In the genomic region with DNA sequence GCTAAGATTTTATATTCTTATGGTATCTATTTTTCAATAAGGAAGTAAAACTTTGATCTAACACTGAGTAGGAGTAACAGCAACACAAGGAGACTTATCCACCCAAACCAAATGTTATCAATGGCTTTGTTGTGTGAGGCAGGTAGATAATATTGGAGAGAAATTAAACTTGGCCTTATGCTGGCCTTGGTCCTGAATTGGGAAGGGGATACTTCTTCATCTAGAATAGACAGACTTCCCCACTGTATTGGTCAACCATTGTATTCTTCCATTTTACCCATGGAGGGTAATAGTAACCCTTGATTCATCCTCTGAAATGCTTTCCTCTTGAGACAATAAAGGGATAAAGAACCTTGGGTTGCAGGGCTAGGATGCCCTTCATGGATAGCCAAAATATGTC, we compare ENCODE assay signal across 24 cellular contexts.
A peak's percentile ranks its signal among the peaks of the same experiment; 100 is the strongest.
DNase-seq lines count a peak whose midpoint lies in the region; ATAC-seq, FAIRE-seq and TF ChIP-seq lines count a peak whose summit lies in the region.
"Had no signal": no experiment of that assay in that cellular context is flagged by ENCODE, and none has a peak within 500 bp of the region (broad histone marks: within the 10 kb centered on the region; RNA-seq: fewer than 3 reads in every experiment).

No MANE protein-coding gene starts in this region.

- TF ChIP-seq POLR2A in A549 (IDR thresholded peaks at IDR 0.05; ENCODE audit: low read length), result no peak
- TF ChIP-seq POLR2A in adrenal gland (IDR thresholded peaks at IDR 0.05), result no peak

- H3K27ac ChIP-seq in A549 (no peak overlapping the region), osteoblast (ENCODE audit: low read depth, low read length) (no peak overlapping the region), adrenal gland (no peak overlapping the region)
- H3K27ac ChIP-seq: 22Rv1, BLaER1 had no signal

- H3K4me3 ChIP-seq in A549 (no peak overlapping the region), osteoblast (ENCODE audit: insufficient read depth, low read length) (no peak overlapping the region), adrenal gland (no peak overlapping the region)
- H3K4me3 ChIP-seq: BLaER1, GM12878 had no signal

- H3K9me3 ChIP-seq in A549, result 0 out of 3 replicates have a peak, but pooled peaks cover 4% of the 10 kb centered on the region
- H3K9me3 ChIP-seq in osteoblast (ENCODE audit: low read depth, low read length), result no peaks in the 10 kb centered on the region
- H3K9me3 ChIP-seq in adrenal gland (replicated peaks in 1 of 3), result no peaks in the 10 kb centered on the region
- H3K9me3 ChIP-seq: BE2C had no signal

- TF ChIP-seq CTCF in A549 (IDR thresholded peaks at IDR 0.05) (no peak), osteoblast (IDR thresholded peaks at IDR 0.05; ENCODE audit: extremely low read depth, low read depth, low read length) (no peak), adrenal gland (IDR thresholded peaks at IDR 0.05) (no peak)

- CTCF ChIA-PET in A549 (lab: Yijun Ruan, JAX), result no interaction called here

- POLR2A ChIA-PET in A549 (lab: Yijun Ruan, JAX), result no interaction called here

- no peaks in the 10 kb centered on the region for H4K20me1 ChIP-seq in osteoblast (ENCODE audit: insufficient read depth, low read length)
- H4K20me1 ChIP-seq: BLaER1 had no signal

- FAIRE-seq in A549 (lab: Jason Lieb, UNC), result no peak
- FAIRE-seq: GM12878, GM12892, GM18507 had no signal

- no peak for DNase-seq in A549 (ENCODE audit: low read depth in 1 of 2, low spot score in 1 of 2)
- peak; percentile 66 for DNase-seq in osteoblast (ENCODE audit: insufficient read length, low spot score, missing footprints)
- no peak for DNase-seq in adrenal gland
- DNase-seq in NCI-H1436 treated with DMSO at 0.1 percent for 48 hours (lab: John Stamatoyannopoulos, UW), result no peak
- DNase-seq: ACHN; BE2C; C1 segment of cervical spinal cord; CD4-positive, alpha-beta memory T cell; CD4-positive, CD25-positive, alpha-beta regulatory T cell; CD8-positive, alpha-beta memory T cell; COR-L47; DMS 273 treated with DMSO at 0.1 percent for 48 hours; DMS153; DMS53; DMS79; DND-41; EL; GDM1 had no signal

- H3K36me3 ChIP-seq in osteoblast (ENCODE audit: insufficient read depth, low read length) (no peaks in the 10 kb centered on the region), adrenal gland (replicated peaks in 1 of 2) (no peaks in the 10 kb centered on the region)
- H3K36me3 ChIP-seq: BE2C, BLaER1 had no signal

- H3K4me1 ChIP-seq in A549 (no peaks in the 10 kb centered on the region), osteoblast (ENCODE audit: insufficient read depth, low read length) (no peaks in the 10 kb centered on the region), adrenal gland (replicated peaks in 1 of 2) (no peaks in the 10 kb centered on the region)
- H3K4me1 ChIP-seq: BE2C, BLaER1 had no signal

- ATAC-seq in A549, result no peak
- ATAC-seq: GM12878 had no signal

- intact Hi-C loops in adrenal gland (cut with DNase I), result no loop called here

- H3K27me3 ChIP-seq in osteoblast (ENCODE audit: insufficient read depth, low read length), result no peaks in the 10 kb centered on the region
- H3K27me3 ChIP-seq in adrenal gland, result no peaks in the 10 kb centered on the region
- H3K27me3 ChIP-seq: BE2C, BLaER1 had no signal

- no peaks in the 10 kb centered on the region for H3K79me2 ChIP-seq in osteoblast (ENCODE audit: insufficient read depth, low read length)

- no peak overlapping the region for H3K4me2 ChIP-seq in A549
- H3K4me2 ChIP-seq in osteoblast (ENCODE audit: insufficient read depth, low read length), result no peak overlapping the region
- H3K4me2 ChIP-seq: BLaER1 had no signal

- no peak overlapping the region for H2AFZ ChIP-seq in osteoblast (ENCODE audit: low read length)

- TF ChIP-seq RAD21 in A549 (conservative IDR thresholded peaks at IDR 0.05 in 1 of 2, IDR thresholded peaks at IDR 0.05 in 1 of 2), result no peak
- TF ChIP-seq RAD21 in Ishikawa (IDR thresholded peaks at IDR 0.05; ENCODE audit: low read depth), result no peak

- no peak for TF ChIP-seq EP300 in A549 (IDR thresholded peaks at IDR 0.05)
- TF ChIP-seq EP300 in Ishikawa (IDR thresholded peaks at IDR 0.05; ENCODE audit: borderline replicate concordance), result no peak

TF ChIP-seq in A549, 52 proteins besides CTCF, POLR2A, EP300 and RAD21:
- TF ChIP-seq, protein P1, sequence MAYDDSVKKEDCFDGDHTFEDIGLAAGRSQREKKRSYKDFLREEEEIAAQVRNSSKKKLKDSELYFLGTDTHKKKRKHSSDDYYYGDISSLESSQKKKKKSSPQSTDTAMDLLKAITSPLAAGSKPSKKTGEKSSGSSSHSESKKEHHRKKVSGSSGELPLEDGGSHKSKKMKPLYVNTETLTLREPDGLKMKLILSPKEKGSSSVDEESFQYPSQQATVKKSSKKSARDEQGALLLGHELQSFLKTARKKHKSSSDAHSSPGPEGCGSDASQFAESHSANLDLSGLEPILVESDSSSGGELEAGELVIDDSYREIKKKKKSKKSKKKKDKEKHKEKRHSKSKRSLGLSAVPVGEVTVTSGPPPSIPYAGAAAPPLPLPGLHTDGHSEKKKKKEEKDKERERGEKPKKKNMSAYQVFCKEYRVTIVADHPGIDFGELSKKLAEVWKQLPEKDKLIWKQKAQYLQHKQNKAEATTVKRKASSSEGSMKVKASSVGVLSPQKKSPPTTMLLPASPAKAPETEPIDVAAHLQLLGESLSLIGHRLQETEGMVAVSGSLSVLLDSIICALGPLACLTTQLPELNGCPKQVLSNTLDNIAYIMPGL (CRISPR knock-in tag; IDR thresholded peaks at IDR 0.05; ENCODE audit: borderline replicate concordance), result no peak
- TF ChIP-seq, protein P2, sequence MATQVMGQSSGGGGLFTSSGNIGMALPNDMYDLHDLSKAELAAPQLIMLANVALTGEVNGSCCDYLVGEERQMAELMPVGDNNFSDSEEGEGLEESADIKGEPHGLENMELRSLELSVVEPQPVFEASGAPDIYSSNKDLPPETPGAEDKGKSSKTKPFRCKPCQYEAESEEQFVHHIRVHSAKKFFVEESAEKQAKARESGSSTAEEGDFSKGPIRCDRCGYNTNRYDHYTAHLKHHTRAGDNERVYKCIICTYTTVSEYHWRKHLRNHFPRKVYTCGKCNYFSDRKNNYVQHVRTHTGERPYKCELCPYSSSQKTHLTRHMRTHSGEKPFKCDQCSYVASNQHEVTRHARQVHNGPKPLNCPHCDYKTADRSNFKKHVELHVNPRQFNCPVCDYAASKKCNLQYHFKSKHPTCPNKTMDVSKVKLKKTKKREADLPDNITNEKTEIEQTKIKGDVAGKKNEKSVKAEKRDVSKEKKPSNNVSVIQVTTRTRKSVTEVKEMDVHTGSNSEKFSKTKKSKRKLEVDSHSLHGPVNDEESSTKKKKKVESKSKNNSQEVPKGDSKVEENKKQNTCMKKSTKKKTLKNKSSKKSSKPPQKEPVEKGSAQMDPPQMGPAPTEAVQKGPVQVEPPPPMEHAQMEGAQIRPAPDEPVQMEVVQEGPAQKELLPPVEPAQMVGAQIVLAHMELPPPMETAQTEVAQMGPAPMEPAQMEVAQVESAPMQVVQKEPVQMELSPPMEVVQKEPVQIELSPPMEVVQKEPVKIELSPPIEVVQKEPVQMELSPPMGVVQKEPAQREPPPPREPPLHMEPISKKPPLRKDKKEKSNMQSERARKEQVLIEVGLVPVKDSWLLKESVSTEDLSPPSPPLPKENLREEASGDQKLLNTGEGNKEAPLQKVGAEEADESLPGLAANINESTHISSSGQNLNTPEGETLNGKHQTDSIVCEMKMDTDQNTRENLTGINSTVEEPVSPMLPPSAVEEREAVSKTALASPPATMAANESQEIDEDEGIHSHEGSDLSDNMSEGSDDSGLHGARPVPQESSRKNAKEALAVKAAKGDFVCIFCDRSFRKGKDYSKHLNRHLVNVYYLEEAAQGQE (IDR thresholded peaks at IDR 0.05), result peak; percentile 57; the same call in 1 of the 2 replicates

TF ChIP-seq in Ishikawa, 13 proteins besides CTCF, POLR2A, EP300 and RAD21:
- TF ChIP-seq ZBTB7A (IDR thresholded peaks at IDR 0.05; ENCODE audit: low read depth), result no peak
- TF ChIP-seq, protein P3, sequence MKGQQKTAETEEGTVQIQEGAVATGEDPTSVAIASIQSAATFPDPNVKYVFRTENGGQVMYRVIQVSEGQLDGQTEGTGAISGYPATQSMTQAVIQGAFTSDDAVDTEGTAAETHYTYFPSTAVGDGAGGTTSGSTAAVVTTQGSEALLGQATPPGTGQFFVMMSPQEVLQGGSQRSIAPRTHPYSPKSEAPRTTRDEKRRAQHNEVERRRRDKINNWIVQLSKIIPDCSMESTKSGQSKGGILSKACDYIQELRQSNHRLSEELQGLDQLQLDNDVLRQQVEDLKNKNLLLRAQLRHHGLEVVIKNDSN (IDR thresholded peaks at IDR 0.05), result no peak
- TF ChIP-seq, protein P2 (IDR thresholded peaks at IDR 0.05; ENCODE audit: low read depth), result peak; percentile 60
